2 cellular contexts compared by ENCODE assay signal in the genomic region with DNA sequence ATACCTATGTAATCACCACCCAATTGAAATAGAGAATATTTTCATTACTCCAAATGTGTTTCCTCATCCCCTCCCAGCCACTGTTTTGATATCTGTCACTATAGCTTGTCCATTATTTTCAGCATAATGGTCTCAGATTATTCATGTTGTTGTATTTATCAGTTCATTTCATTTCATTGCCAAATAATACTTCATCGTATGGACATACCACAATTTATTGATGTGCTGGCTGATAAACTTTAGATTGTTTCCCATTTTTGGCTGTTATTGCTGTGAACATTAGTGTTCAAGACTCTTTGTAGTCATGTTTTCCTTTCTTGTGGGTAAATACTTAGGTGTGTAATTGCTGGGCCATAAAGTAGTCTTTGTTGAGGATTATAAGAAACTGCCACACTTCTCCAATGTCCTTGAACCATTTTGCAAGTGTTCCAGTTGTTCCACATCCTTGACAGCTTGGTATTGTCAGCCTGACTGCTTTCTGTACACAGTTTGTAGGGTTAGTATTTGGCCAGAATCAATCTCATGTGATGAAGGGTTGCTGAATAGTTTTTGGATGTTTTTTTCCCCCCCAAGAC.
TF ChIP-seq lines count a peak whose summit lies in the region.

No MANE protein-coding gene starts in this region.

TF ChIP-seq in HEK293, 187 proteins besides CTCF, POLR2A, EP300 and RAD21:
- TF ChIP-seq PRDM4 (tag by site-specific recombination; IDR thresholded peaks at IDR 0.05) (peak; percentile 41; the same call in 1 of the 2 replicates), ZNF561 (tag by site-specific recombination; IDR thresholded peaks at IDR 0.05; ENCODE audit: borderline replicate concordance) (no peak), ZNF146 (tag by site-specific recombination; IDR thresholded peaks at IDR 0.05) (peak; percentile 69)

TF ChIP-seq in GM12878, 131 proteins besides CTCF, POLR2A, EP300 and RAD21:
- TF ChIP-seq ZNF622 (IDR thresholded peaks at IDR 0.05) (no peak), ATF7 (IDR thresholded peaks at IDR 0.05; ENCODE audit: low read depth) (no peak), SMAD1 (IDR thresholded peaks at IDR 0.05; ENCODE audit: low read depth, partially characterized antibody) (no peak), JUNB (IDR thresholded peaks at IDR 0.05) (no peak), ZBTB33 (IDR thresholded peaks at IDR 0.05) (no peak), NRF1 (conservative IDR thresholded peaks at IDR 0.05; ENCODE audit: low read depth, low read length) (no peak), TCF3 (IDR thresholded peaks at IDR 0.05; ENCODE audit: borderline replicate concordance, insufficient read depth, low read depth, low read length) (no peak), KAT2A (conservative IDR thresholded peaks at IDR 0.05; ENCODE audit: control insufficient read depth, low read depth, low read length) (no peak), SMARCA5 (IDR thresholded peaks at IDR 0.05) (no peak), SMC3 (IDR thresholded peaks at IDR 0.05; ENCODE audit: borderline replicate concordance, low read length) (no peak), MTA2 (IDR thresholded peaks at IDR 0.05; ENCODE audit: low read depth) (no peak), GABPA (IDR thresholded peaks at IDR 0.05; ENCODE audit: low read depth) (no peak), SREBF2 (IDR thresholded peaks at IDR 0.05; ENCODE audit: low read length) (no peak)
- TF ChIP-seq, protein P1, sequence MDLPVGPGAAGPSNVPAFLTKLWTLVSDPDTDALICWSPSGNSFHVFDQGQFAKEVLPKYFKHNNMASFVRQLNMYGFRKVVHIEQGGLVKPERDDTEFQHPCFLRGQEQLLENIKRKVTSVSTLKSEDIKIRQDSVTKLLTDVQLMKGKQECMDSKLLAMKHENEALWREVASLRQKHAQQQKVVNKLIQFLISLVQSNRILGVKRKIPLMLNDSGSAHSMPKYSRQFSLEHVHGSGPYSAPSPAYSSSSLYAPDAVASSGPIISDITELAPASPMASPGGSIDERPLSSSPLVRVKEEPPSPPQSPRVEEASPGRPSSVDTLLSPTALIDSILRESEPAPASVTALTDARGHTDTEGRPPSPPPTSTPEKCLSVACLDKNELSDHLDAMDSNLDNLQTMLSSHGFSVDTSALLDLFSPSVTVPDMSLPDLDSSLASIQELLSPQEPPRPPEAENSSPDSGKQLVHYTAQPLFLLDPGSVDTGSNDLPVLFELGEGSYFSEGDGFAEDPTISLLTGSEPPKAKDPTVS (IDR thresholded peaks at IDR 0.05; ENCODE audit: low read depth, low read length), result no peak
